ENCODE assay signal across 20 cellular contexts in the genomic region with DNA sequence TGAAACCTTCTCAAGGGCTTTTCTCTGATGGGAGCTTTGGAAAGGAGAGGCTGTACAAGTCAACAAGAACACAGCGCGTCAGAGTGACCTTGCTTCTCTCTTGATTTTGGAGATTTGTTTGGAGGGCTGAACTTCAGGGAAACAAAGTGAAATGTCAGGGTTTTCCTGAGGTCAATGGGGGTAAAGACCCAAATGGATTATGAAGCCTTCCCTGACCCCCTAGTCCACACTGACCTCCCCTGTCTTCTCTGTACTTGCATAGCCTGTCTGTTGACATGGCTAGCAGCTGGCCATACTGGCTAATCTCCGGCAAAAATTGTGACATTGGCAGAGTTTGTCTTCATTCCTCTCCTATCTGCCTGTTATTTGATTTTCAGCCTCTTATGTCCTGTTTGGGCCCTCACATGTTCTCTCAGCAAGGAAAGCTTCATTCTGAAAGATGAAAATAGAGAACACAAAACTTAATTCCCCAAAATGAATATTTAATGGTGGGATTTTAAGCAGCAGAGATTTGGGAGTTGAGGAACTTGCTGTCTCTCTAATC.
A peak's percentile ranks its signal among the peaks of the same experiment; 100 is the strongest.
DNase-seq lines count a peak whose midpoint lies in the region; ATAC-seq and TF ChIP-seq lines count a peak whose summit lies in the region.
"Had no signal": no experiment of that assay in that cellular context is flagged by ENCODE, and none has a peak within 500 bp of the region (broad histone marks: within the 10 kb centered on the region; RNA-seq: fewer than 3 reads in every experiment).

No MANE protein-coding gene starts in this region.

- intact Hi-C loops in Right ventricle myocardium superior (cut with DNase I): loop anchor here (10.0 kb wide), 1 partner anchor 543 kb away; no protein-coding TSS in a partner anchor
- intact Hi-C loops in tibial artery (cut with DNase I; ENCODE audit: low total_unique reads): no loop called here

- H3K4me3 ChIP-seq in liver (ENCODE audit: low read depth in 1 of 3, low read length in 3 of 3) (no peak overlapping the region), tibial artery (no peak overlapping the region)
- H3K4me3 ChIP-seq: A549 had no signal

- H3K4me1 ChIP-seq in liver (ENCODE audit: control insufficient read depth in 4 of 4, insufficient read depth in 4 of 4, low read length in 3 of 4) (peaks cover 0 to 14% (median 8%) of the 10 kb centered on the region in 4 donors), tibial artery (peaks cover 0 to 23% (median 13%) of the 10 kb centered on the region in 4 donors)
- H3K4me1 ChIP-seq: A549 had no signal

- TF ChIP-seq RAD21 in liver (IDR thresholded peaks at IDR 0.05): peak; percentile 38 to 44

- H3K27ac ChIP-seq in liver (ENCODE audit: low read depth in 1 of 2, low read length in 2 of 2) (peak overlapping the region; percentile 6 to 8), tibial artery (peak overlapping the region; percentile 30 to 48)
- H3K27ac ChIP-seq: A549 had no signal

- no peaks in the 10 kb centered on the region for H3K9me3 ChIP-seq in liver (ENCODE audit: control insufficient read depth in 4 of 4, low read length in 3 of 4)
- H3K9me3 ChIP-seq in tibial artery: no peaks in the 10 kb centered on the region
- H3K9me3 ChIP-seq: A549, Caco-2 had no signal

- H3K9ac ChIP-seq in liver (ENCODE audit: low read depth in 1 of 2, low read length in 2 of 2): no peak overlapping the region

- no peaks in the 10 kb centered on the region for H3K36me3 ChIP-seq in liver (ENCODE audit: control insufficient read depth in 4 of 4, insufficient read depth in 3 of 4, low read depth in 1 of 4, low read length in 3 of 4)
- H3K36me3 ChIP-seq in tibial artery: no peaks in the 10 kb centered on the region

- TF ChIP-seq CTCF in liver (IDR thresholded peaks at IDR 0.05; ENCODE audit: low read depth, low read length, missing input control) (no peak), tibial artery (IDR thresholded peaks at IDR 0.05) (no peak), GM20000 (IDR thresholded peaks at IDR 0.05; ENCODE audit: extremely low read depth, missing control alignments) (no peak)

- 38% methylated on average over 3 of the region's 3 CpGs for WGBS in liver

- DNase-seq in CD1c-positive myeloid dendritic cell (ENCODE audit: extremely low spot score) (peak; percentile 33), Right ventricle myocardium superior (peak; percentile 13), tibial artery (no peak), GM20000 (ENCODE audit: low spot score) (no peak), GDM1 (lab: John Stamatoyannopoulos, UW) (no peak)
- DNase-seq: Caco-2; CD4-positive, CD25-positive, alpha-beta regulatory T cell; DMS153; H7; Kasumi-1; MM.1S; NCI-H1092 treated with DMSO at 0.1 percent for 48 hours; NCI-H1694; NCI-H2107; NCI-H226; NCI-H526 treated with DMSO at 0.1 percent for 48 hours; OCI-M1 had no signal

- H3K27me3 ChIP-seq in liver (ENCODE audit: control insufficient read depth in 4 of 4, insufficient read depth in 4 of 4, low read length in 3 of 4) (no peaks in the 10 kb centered on the region), tibial artery (no peaks in the 10 kb centered on the region)

- ATAC-seq in Right ventricle myocardium superior (ENCODE audit: poor library complexity) (peak; percentile 59), GM21390 (IDR thresholded peaks at IDR 0.05; ENCODE audit: unreplicated experiment) (no peak)
- ATAC-seq: A549 had no signal

TF ChIP-seq in liver, 16 proteins besides CTCF, POLR2A, EP300 and RAD21:
- TF ChIP-seq YY1 (IDR thresholded peaks at IDR 0.05) (peak; percentile 33), RXRA (IDR thresholded peaks at IDR 0.05) (peak; percentile 40 to 77), HNF4A (conservative IDR thresholded peaks at IDR 0.05) (peak in 1 of 2 donors; percentile 7), NR2F2 (IDR thresholded peaks at IDR 0.05) (peak; percentile 68), JUND (IDR thresholded peaks at IDR 0.05) (no peak), FOXA2 (IDR thresholded peaks at IDR 0.05) (no peak), HNF4G (IDR thresholded peaks at IDR 0.05) (no peak), SP1 (IDR thresholded peaks at IDR 0.05) (no peak), GABPA (IDR thresholded peaks at IDR 0.05 in 1 of 2, conservative IDR thresholded peaks at IDR 0.05 in 1 of 2) (no peak), EGR1 (IDR thresholded peaks at IDR 0.05; ENCODE audit: low read depth in 2 of 2) (no peak)
- TF ChIP-seq, protein P1, sequence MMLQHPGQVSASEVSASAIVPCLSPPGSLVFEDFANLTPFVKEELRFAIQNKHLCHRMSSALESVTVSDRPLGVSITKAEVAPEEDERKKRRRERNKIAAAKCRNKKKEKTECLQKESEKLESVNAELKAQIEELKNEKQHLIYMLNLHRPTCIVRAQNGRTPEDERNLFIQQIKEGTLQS (IDR thresholded peaks at IDR 0.05): no peak
- TF ChIP-seq, protein P2, sequence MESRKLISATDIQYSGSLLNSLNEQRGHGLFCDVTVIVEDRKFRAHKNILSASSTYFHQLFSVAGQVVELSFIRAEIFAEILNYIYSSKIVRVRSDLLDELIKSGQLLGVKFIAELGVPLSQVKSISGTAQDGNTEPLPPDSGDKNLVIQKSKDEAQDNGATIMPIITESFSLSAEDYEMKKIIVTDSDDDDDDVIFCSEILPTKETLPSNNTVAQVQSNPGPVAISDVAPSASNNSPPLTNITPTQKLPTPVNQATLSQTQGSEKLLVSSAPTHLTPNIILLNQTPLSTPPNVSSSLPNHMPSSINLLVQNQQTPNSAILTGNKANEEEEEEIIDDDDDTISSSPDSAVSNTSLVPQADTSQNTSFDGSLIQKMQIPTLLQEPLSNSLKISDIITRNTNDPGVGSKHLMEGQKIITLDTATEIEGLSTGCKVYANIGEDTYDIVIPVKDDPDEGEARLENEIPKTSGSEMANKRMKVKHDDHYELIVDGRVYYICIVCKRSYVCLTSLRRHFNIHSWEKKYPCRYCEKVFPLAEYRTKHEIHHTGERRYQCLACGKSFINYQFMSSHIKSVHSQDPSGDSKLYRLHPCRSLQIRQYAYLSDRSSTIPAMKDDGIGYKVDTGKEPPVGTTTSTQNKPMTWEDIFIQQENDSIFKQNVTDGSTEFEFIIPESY (IDR thresholded peaks at IDR 0.05): no peak
- TF ChIP-seq, protein P3, sequence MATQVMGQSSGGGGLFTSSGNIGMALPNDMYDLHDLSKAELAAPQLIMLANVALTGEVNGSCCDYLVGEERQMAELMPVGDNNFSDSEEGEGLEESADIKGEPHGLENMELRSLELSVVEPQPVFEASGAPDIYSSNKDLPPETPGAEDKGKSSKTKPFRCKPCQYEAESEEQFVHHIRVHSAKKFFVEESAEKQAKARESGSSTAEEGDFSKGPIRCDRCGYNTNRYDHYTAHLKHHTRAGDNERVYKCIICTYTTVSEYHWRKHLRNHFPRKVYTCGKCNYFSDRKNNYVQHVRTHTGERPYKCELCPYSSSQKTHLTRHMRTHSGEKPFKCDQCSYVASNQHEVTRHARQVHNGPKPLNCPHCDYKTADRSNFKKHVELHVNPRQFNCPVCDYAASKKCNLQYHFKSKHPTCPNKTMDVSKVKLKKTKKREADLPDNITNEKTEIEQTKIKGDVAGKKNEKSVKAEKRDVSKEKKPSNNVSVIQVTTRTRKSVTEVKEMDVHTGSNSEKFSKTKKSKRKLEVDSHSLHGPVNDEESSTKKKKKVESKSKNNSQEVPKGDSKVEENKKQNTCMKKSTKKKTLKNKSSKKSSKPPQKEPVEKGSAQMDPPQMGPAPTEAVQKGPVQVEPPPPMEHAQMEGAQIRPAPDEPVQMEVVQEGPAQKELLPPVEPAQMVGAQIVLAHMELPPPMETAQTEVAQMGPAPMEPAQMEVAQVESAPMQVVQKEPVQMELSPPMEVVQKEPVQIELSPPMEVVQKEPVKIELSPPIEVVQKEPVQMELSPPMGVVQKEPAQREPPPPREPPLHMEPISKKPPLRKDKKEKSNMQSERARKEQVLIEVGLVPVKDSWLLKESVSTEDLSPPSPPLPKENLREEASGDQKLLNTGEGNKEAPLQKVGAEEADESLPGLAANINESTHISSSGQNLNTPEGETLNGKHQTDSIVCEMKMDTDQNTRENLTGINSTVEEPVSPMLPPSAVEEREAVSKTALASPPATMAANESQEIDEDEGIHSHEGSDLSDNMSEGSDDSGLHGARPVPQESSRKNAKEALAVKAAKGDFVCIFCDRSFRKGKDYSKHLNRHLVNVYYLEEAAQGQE (IDR thresholded peaks at IDR 0.05): no peak
- TF ChIP-seq, protein P4, sequence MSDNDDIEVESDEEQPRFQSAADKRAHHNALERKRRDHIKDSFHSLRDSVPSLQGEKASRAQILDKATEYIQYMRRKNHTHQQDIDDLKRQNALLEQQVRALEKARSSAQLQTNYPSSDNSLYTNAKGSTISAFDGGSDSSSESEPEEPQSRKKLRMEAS (IDR thresholded peaks at IDR 0.05): no peak

Comparison
In these comparisons a context has a peak if more than half of its experiments do, and no peak if none do; other contexts are left out.
1. DNase-seq: peak in CD1c-positive myeloid dendritic cell (single experiment) and Right ventricle myocardium superior (single experiment); none in tibial artery (0 of 2), GM20000 (single experiment) and GDM1 (single experiment).